In genomic region chr13:36973621-36974268, GRCh38 we compare ENCODE assay signal across 12 cellular contexts. TPM values are rescaled to one million over a fixed set of nuclear protein-coding genes. Genes with fewer than 3 reads are reported as not detected.
DNase-seq lines count a peak whose midpoint lies in the region; ATAC-seq, FAIRE-seq and TF ChIP-seq lines count a peak whose summit lies in the region.
"Had no signal": no experiment of that assay in that cellular context is flagged by ENCODE, and none has a peak within 500 bp of the region (broad histone marks: within the 10 kb centered on the region; RNA-seq: fewer than 3 reads in every experiment).

No MANE protein-coding gene starts in this region.

- no peak overlapping the region for H3K27ac Mint-ChIP-seq in endothelial cell (ENCODE audit: unreplicated experiment)
- peak overlapping the region in 1 of 2 donors; percentile 25 for H3K27ac Mint-ChIP-seq in stimulated activated naive CD8-positive, alpha-beta T cell treated with anti-CD3 and anti-CD28 coated beads, Interleukin-15, amount 100 ng/mL, for 72 hours
- H3K27ac Mint-ChIP-seq: T-cell had no signal

- no peaks in the 10 kb centered on the region for H3K9me3 Mint-ChIP-seq in endothelial cell (ENCODE audit: unreplicated experiment)
- no peaks in the 10 kb centered on the region for H3K9me3 Mint-ChIP-seq in stimulated activated naive CD8-positive, alpha-beta T cell treated with anti-CD3 and anti-CD28 coated beads, Interleukin-15, amount 100 ng/mL, for 72 hours

- FAIRE-seq in islet of Langerhans (lab: Jason Lieb, UNC): peak; percentile 77

- H3K4me1 Mint-ChIP-seq in endothelial cell (ENCODE audit: unreplicated experiment): no peaks in the 10 kb centered on the region
- H3K4me1 Mint-ChIP-seq in stimulated activated naive CD8-positive, alpha-beta T cell treated with anti-CD3 and anti-CD28 coated beads, Interleukin-15, amount 100 ng/mL, for 72 hours: no peaks in the 10 kb centered on the region

- H3K27me3 Mint-ChIP-seq in endothelial cell (ENCODE audit: unreplicated experiment): no peaks in the 10 kb centered on the region
- no peaks in the 10 kb centered on the region for H3K27me3 Mint-ChIP-seq in stimulated activated naive CD8-positive, alpha-beta T cell treated with anti-CD3 and anti-CD28 coated beads, Interleukin-15, amount 100 ng/mL, for 72 hours
- H3K27me3 Mint-ChIP-seq: T-cell had no signal

- ATAC-seq in GM19025 (IDR thresholded peaks at IDR 0.05; ENCODE audit: low read depth, unreplicated experiment) (peak; percentile 64), GM21825 (IDR thresholded peaks at IDR 0.05; ENCODE audit: unreplicated experiment) (peak; percentile 66), HG03432 (IDR thresholded peaks at IDR 0.05; ENCODE audit: unreplicated experiment) (peak; percentile 84)
- no peak for ATAC-seq in stimulated activated naive CD8-positive, alpha-beta T cell treated with anti-CD3 and anti-CD28 coated beads, Interleukin-15, amount 100 ng/mL, for 72 hours
- ATAC-seq: T-cell had no signal

- DNase-seq in OCI-M2 (lab: John Stamatoyannopoulos, UW; ENCODE audit: unreplicated experiment): no peak
- no peak for DNase-seq in SHP77 treated with DMSO at 0.1 percent for 48 hours (lab: John Stamatoyannopoulos, UW)
- no peak for DNase-seq in endothelial cell (ENCODE audit: low spot score)
- no peak for DNase-seq in stimulated activated naive CD8-positive, alpha-beta T cell treated with anti-CD3 and anti-CD28 coated beads, Interleukin-15, amount 100 ng/mL, for 72 hours
- DNase-seq: nucleus accumbens; stimulated activated CD4-positive, alpha-beta T cell treated with anti-CD3 and anti-CD28 coated beads, Interleukin-4, amount 100 ng/mL, for 1 hour; T-cell; transverse colon had no signal

- no peak for TF ChIP-seq CTCF in endothelial cell (IDR thresholded peaks at IDR 0.05; ENCODE audit: unreplicated experiment)

- peaks cover 21% of the 10 kb centered on the region for H3K36me3 Mint-ChIP-seq in endothelial cell (ENCODE audit: low read depth, unreplicated experiment)

- no peak overlapping the region for H3K4me3 Mint-ChIP-seq in endothelial cell (ENCODE audit: unreplicated experiment)
- H3K4me3 Mint-ChIP-seq in stimulated activated naive CD8-positive, alpha-beta T cell treated with anti-CD3 and anti-CD28 coated beads, Interleukin-15, amount 100 ng/mL, for 72 hours: no peak overlapping the region
- H3K4me3 Mint-ChIP-seq: T-cell had no signal

RNA-seq across cellular contexts. Expression of gene ALG5, which starts 25.4 kb away (rescaled TPM):
- total RNA-seq in endothelial cell (ENCODE audit: unreplicated experiment): 22.0 TPM

RNA-seq across cellular contexts. Expression of gene EXOSC8, which starts 26.8 kb away (rescaled TPM):
- total RNA-seq in endothelial cell (ENCODE audit: unreplicated experiment): 38.1 TPM

RNA-seq across cellular contexts. Expression of gene SMAD9, which starts 53.7 kb away (rescaled TPM):
- 0.26 TPM for total RNA-seq in endothelial cell (ENCODE audit: unreplicated experiment)
